ENCODE assay signal across 28 cellular contexts in genomic region chr19:31055454-31055853, GRCh38.
"Had no signal": no experiment of that assay in that cellular context is flagged by ENCODE, and none has a peak within 500 bp of the region (broad histone marks: within the 10 kb centered on the region; RNA-seq: fewer than 3 reads in every experiment).

No MANE protein-coding gene starts in this region.

- H3K9me3 ChIP-seq: colonic mucosa, esophagus muscularis mucosa, gastrocnemius medialis, gastroesophageal sphincter, heart left ventricle had no signal

- H3K36me3 ChIP-seq: colonic mucosa, esophagus muscularis mucosa, esophagus squamous epithelium, gastrocnemius medialis, gastroesophageal sphincter, heart left ventricle, heart right ventricle had no signal

- ATAC-seq: effector memory CD8-positive, alpha-beta T cell; esophagus mucosa; gastrocnemius medialis; gastroesophageal sphincter; heart left ventricle; heart right ventricle had no signal

- FAIRE-seq: colon, endometrium, endothelial cell of umbilical vein, frontal cortex had no signal

- DNase-seq: colonic mucosa; cortex of kidney; dermis blood vessel endothelial cell; dorsolateral prefrontal cortex; effector CD4-positive, alpha-beta T cell; effector CD8-positive, alpha-beta T cell; effector memory CD4-positive, alpha-beta T cell; effector memory CD8-positive, alpha-beta T cell; endodermal cell; erythroblast; esophagus squamous epithelium; foreskin fibroblast; foreskin melanocyte; gastrocnemius medialis; glutamatergic neuron; head of caudate nucleus; heart left ventricle; heart right ventricle had no signal

- H3K27me3 ChIP-seq: colonic mucosa, esophagus muscularis mucosa, esophagus squamous epithelium, foreskin keratinocyte, gastrocnemius medialis, gastroesophageal sphincter had no signal

- H3K27ac ChIP-seq: colonic mucosa, coronary artery, dorsolateral prefrontal cortex, epithelial cell of prostate, esophagus muscularis mucosa, esophagus squamous epithelium, foreskin keratinocyte, gastrocnemius medialis, gastroesophageal sphincter, heart left ventricle, heart right ventricle had no signal

- H3K4me1 ChIP-seq: colonic mucosa, esophagus muscularis mucosa, esophagus squamous epithelium, foreskin keratinocyte, gastrocnemius medialis, gastroesophageal sphincter, heart left ventricle, heart right ventricle had no signal

- H3K4me3 ChIP-seq: colonic mucosa, coronary artery, dorsolateral prefrontal cortex, esophagus muscularis mucosa, esophagus squamous epithelium, gastrocnemius medialis, gastroesophageal sphincter, heart left ventricle, heart right ventricle had no signal
